Comparison of ENCODE assay signal across 23 cellular contexts in the genomic region with DNA sequence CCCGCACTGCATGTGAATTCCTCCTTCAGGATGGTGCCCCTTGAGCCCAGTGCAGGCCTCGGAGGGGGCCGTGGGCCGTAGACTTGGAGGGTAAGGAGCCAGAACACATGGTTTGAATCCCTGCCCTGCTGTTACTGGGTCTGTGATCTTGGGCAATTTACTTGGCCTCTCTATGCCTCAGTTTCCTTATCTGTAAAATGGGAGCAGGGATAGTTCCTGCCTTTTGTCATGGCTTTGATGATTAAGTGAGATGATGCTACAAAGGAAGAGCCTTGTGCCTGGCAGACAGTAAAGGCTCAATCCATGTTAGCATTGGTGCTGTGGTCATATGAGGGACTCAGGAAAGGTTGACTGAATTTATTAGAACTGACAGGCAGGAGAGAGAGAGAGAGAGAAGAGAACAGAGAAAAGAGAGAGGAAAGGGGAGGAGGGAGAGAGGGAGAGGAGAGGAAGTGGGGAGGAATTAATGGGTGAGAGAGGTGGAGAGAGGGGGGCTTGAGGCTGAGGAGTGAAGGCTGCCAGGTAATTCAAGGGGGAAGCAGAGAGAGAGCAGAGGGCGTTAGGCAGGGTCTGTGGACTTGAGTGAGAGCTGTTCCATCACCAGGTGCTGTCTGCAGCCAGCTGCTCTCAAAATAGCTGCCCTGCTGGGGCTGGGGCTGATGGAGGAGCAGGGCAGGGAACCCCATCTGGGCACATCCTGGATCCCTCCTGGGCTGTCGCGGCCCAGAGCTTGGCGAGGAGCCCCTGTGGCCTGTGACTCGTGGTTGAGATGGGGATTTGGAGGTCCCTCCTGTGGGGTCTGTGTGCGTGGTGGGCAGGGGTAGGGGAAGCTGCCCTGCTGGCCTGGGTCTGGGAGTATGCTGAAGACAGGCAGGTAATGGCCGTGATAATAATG. TPM values are rescaled to one million over a fixed set of nuclear protein-coding genes. Genes with fewer than 3 reads are reported as not detected.
DNase-seq lines count a peak whose midpoint lies in the region; ATAC-seq, FAIRE-seq and TF ChIP-seq lines count a peak whose summit lies in the region.
"Had no signal": no experiment of that assay in that cellular context is flagged by ENCODE, and none has a peak within 500 bp of the region (broad histone marks: within the 10 kb centered on the region; RNA-seq: fewer than 3 reads in every experiment).

No MANE protein-coding gene starts in this region.

- no peak overlapping the region for H4K91ac ChIP-seq in H9 (ENCODE audit: insufficient read length, low read depth, low read length)

- CTCF ChIA-PET in K562 (lab: Yijun Ruan, JAX; ENCODE audit: low intra/inter-chr PET ratio): no interaction called here

- H3K36me3 ChIP-seq in K562 (ENCODE audit: control insufficient read depth, insufficient read depth, low read length): peaks cover 14% of the 10 kb centered on the region; the same call in 1 of the 3 replicates
- no peaks in the 10 kb centered on the region for H3K36me3 ChIP-seq in osteoblast (ENCODE audit: insufficient read depth, low read length)

- H3K27ac Mint-ChIP-seq in H9: peak overlapping the region in 2 of 3 experiments; percentile 41 to 65; a peak in 2 of 7 replicates
- H3K27ac Mint-ChIP-seq: T-helper 1 cell treated with Interleukin-12 subunit alpha and Interleukin-12 subunit beta and Interleukin-4 antibody, amounts not matched to agents 30 μg/mL and 1 μg/mL, for 36 hours; type B pancreatic cell had no signal

- H3K18ac ChIP-seq in H9 (ENCODE audit: insufficient read length, low read depth, low read length): peak overlapping the region; percentile 25

- no peak for TF ChIP-seq CTCF in H9 (conservative IDR thresholded peaks at IDR 0.05)
- no peak for TF ChIP-seq CTCF in K562 (IDR thresholded peaks at IDR 0.05 in 2 of 3, conservative IDR thresholded peaks at IDR 0.05 in 1 of 3; ENCODE audit: insufficient read depth in 2 of 3, low read depth in 1 of 3, low read length in 3 of 3)
- TF ChIP-seq CTCF in osteoblast (IDR thresholded peaks at IDR 0.05; ENCODE audit: extremely low read depth, low read depth, low read length): no peak
- TF ChIP-seq CTCF in coronary artery (IDR thresholded peaks at IDR 0.05): no peak

- H4K20me1 ChIP-seq in H9 (ENCODE audit: control insufficient read depth, insufficient read depth, insufficient read length) (no peaks in the 10 kb centered on the region), K562 (replicated peaks; ENCODE audit: control insufficient read depth, insufficient read depth, low read length) (no peaks in the 10 kb centered on the region), osteoblast (ENCODE audit: insufficient read depth, low read length) (no peaks in the 10 kb centered on the region)

- H2BK5ac ChIP-seq in H9 (ENCODE audit: insufficient read length, low read length): no peak overlapping the region

- H3K4ac ChIP-seq in H9 (ENCODE audit: low read depth, low read length): no peak overlapping the region

- H4K8ac ChIP-seq in H9 (replicated peaks; ENCODE audit: insufficient read length, low read depth, low read length): no peak overlapping the region

- H3K79me1 ChIP-seq in H9 (ENCODE audit: insufficient read depth, low read depth, low read length, poor library complexity, severe bottlenecking): no peaks in the 10 kb centered on the region

- H3K9ac ChIP-seq in H9 (ENCODE audit: extremely low read depth, insufficient read length, low read length): no peak overlapping the region
- H3K9ac ChIP-seq in K562 (ENCODE audit: insufficient read depth in 1 of 2, low read depth in 2 of 2, low read length in 2 of 2): no peak overlapping the region
- H3K9ac ChIP-seq: BLaER1 treated with 17β-estradiol and CSF1 and Interleukin-3, amounts not matched to agents 10 nM and 100 nM had no signal

- H4K5ac ChIP-seq in H9 (ENCODE audit: insufficient read length, low read depth, low read length): no peak overlapping the region

- no peak for TF ChIP-seq RAD21 in K562 (CRISPR knock-in tag; conservative IDR thresholded peaks at IDR 0.05 in 1 of 2, IDR thresholded peaks at IDR 0.05 in 1 of 2)

- H3K4me2 ChIP-seq in H9 (ENCODE audit: insufficient read depth, insufficient read length, low read length) (no peak overlapping the region), K562 (ENCODE audit: insufficient read depth, low read length) (no peak overlapping the region), osteoblast (ENCODE audit: insufficient read depth, low read length) (no peak overlapping the region)

- H2AFZ ChIP-seq in H9 (ENCODE audit: low read length) (no peak overlapping the region), K562 (ENCODE audit: low read depth, low read length) (no peak overlapping the region), osteoblast (ENCODE audit: low read length) (no peak overlapping the region)

- intact Hi-C loops in K562 (cut with micrococcal nuclease): no loop called here

- no peak overlapping the region; a peak in 1 of 5 replicates for H3K4me3 Mint-ChIP-seq in H9
- H3K4me3 Mint-ChIP-seq: naive thymus-derived CD4-positive, alpha-beta T cell; T-helper 1 cell treated with Interleukin-12 subunit alpha and Interleukin-12 subunit beta and Interleukin-4 antibody, amounts not matched to agents 30 μg/mL and 1 μg/mL, for 36 hours; type B pancreatic cell had no signal

- H3K4me3 ChIP-seq in K562 (no peak overlapping the region), osteoblast (ENCODE audit: insufficient read depth, low read length) (no peak overlapping the region), coronary artery (no peak overlapping the region)
- H3K4me3 ChIP-seq: BLaER1 treated with 17β-estradiol and CSF1 and Interleukin-3, amounts not matched to agents 10 nM and 100 nM had no signal

- peak; percentile 12 for DNase-seq in NCI-H82 (lab: John Stamatoyannopoulos, UW)
- DNase-seq in NCI-H82 treated with DMSO at 0.1 percent for 48 hours (lab: John Stamatoyannopoulos, UW; ENCODE audit: unreplicated experiment): no peak
- DNase-seq in H9: no peak
- no peak for DNase-seq in K562 (ENCODE audit: extremely low read depth in 1 of 4, low spot score in 3 of 4)
- peak; percentile 22 for DNase-seq in osteoblast (ENCODE audit: insufficient read length, low spot score, missing footprints)
- no peak for DNase-seq in anterior cingulate cortex (lab: John Stamatoyannopoulos, UW)
- no peak for DNase-seq in coronary artery (ENCODE audit: low spot score)
- DNase-seq: ACHN; activated CD4-positive, alpha-beta T cell treated with anti-CD3 and anti-CD28 coated beads, Interleukin-2, amount 50 U/mL, for 4 hours; amniotic stem cell; head of caudate nucleus; left cardiac atrium; MV-4-11; naive thymus-derived CD4-positive, alpha-beta T cell; NCI-H2029; stimulated activated CD8-positive, alpha-beta memory T cell treated with anti-CD3 and anti-CD28 coated beads, Interleukin-4, amount 100 ng/mL, for 48 hours had no signal

- H3K56ac ChIP-seq in H9 (ENCODE audit: insufficient read length, low read depth, low read length): no peak overlapping the region

- H3T11ph ChIP-seq in H9 (ENCODE audit: low read length): no peak overlapping the region

- no peaks in the 10 kb centered on the region for H3K9me3 Mint-ChIP-seq in H9
- H3K9me3 Mint-ChIP-seq: T-helper 1 cell treated with Interleukin-12 subunit alpha and Interleukin-12 subunit beta and Interleukin-4 antibody, amounts not matched to agents 30 μg/mL and 1 μg/mL, for 36 hours; type B pancreatic cell had no signal

- no peaks in the 10 kb centered on the region; the same call in 1 of the 2 replicates for H3K79me2 ChIP-seq in H9 (ENCODE audit: insufficient read depth, low read length)
- H3K79me2 ChIP-seq in K562 (ENCODE audit: control insufficient read depth, insufficient read depth, low read length): no peaks in the 10 kb centered on the region
- H3K79me2 ChIP-seq in osteoblast (ENCODE audit: insufficient read depth, low read length): no peaks in the 10 kb centered on the region

- H3K9me3 ChIP-seq in H9 (ENCODE audit: control insufficient read depth, low read depth, low read length) (no peaks in the 10 kb centered on the region), K562 (replicated peaks; ENCODE audit: control insufficient read depth, insufficient read depth, low read depth, low read length) (no peaks in the 10 kb centered on the region), osteoblast (ENCODE audit: low read depth, low read length) (no peaks in the 10 kb centered on the region)
- H3K9me3 ChIP-seq: BLaER1 treated with 17β-estradiol and CSF1 and Interleukin-3, amounts not matched to agents 10 nM and 100 nM had no signal

- POLR2A ChIA-PET in K562 (lab: Yijun Ruan, JAX): no interaction called here

- no peaks in the 10 kb centered on the region for H3K27me3 ChIP-seq in H9 (ENCODE audit: insufficient read depth, low read length)
- no peaks in the 10 kb centered on the region for H3K27me3 ChIP-seq in K562 (ENCODE audit: control insufficient read depth in 2 of 2, insufficient read depth in 2 of 2, low read length in 2 of 2)
- H3K27me3 ChIP-seq in osteoblast (ENCODE audit: insufficient read depth, low read length): no peaks in the 10 kb centered on the region
- H3K27me3 ChIP-seq: BLaER1 treated with 17β-estradiol and CSF1 and Interleukin-3, amounts not matched to agents 10 nM and 100 nM had no signal

- H3K23ac ChIP-seq in H9 (ENCODE audit: insufficient read length, low read depth, low read length): no peak overlapping the region

- no peak overlapping the region; the same call in 1 of the 2 replicates for H2BK15ac ChIP-seq in H9 (ENCODE audit: low read depth, low read length)

- WGBS in H9 (ENCODE audit: extremely low coverage, insufficient read length, low lambda C conversion rate): no CpG with 5 or more reads among the region's 11 CpGs
- 70% methylated on average over 9 of the region's 11 CpGs for WGBS in K562 (ENCODE audit: insufficient coverage, low coverage, missing lambda C conversion rate)

- H3K36me3 Mint-ChIP-seq in H9 (ENCODE audit: insufficient read depth in 1 of 3, low read depth in 3 of 3): peaks cover 7 to 15% (median 7%) of the 10 kb centered on the region in 3 experiments; a peak in 4 of 7 replicates
- H3K36me3 Mint-ChIP-seq: type B pancreatic cell had no signal

- peaks cover 7% of the 10 kb centered on the region for H3K27me3 Mint-ChIP-seq in H9 (ENCODE audit: low read depth)
- H3K27me3 Mint-ChIP-seq: naive thymus-derived CD4-positive, alpha-beta T cell; type B pancreatic cell had no signal

- no peaks in the 10 kb centered on the region for H3K23me2 ChIP-seq in H9 (ENCODE audit: insufficient read length, low read depth, low read length, poor library complexity, severe bottlenecking)

- no peak overlapping the region for H2BK20ac ChIP-seq in H9 (ENCODE audit: low read depth, low read length, poor library complexity, severe bottlenecking)

- BruUV-seq in K562 (replicated peaks; lab: Mats Ljungman, UMichigan): no TSS peak

- H2BK120ac ChIP-seq in H9 (ENCODE audit: low read depth, low read length, poor library complexity, severe bottlenecking): no peak overlapping the region

- no peak for TF ChIP-seq POLR2A in K562 (conservative IDR thresholded peaks at IDR 0.05)

- ATAC-seq in K562 (no peak), HG03159 (IDR thresholded peaks at IDR 0.05; ENCODE audit: unreplicated experiment) (no peak)
- ATAC-seq: left cardiac atrium; naive thymus-derived CD4-positive, alpha-beta T cell had no signal

- no peak overlapping the region for H2AK5ac ChIP-seq in H9 (ENCODE audit: insufficient read length, low read length)

- H3K9me1 ChIP-seq in K562 (ENCODE audit: control insufficient read depth, insufficient read depth, low read length): no peaks in the 10 kb centered on the region

- H3K14ac ChIP-seq in H9 (ENCODE audit: insufficient read depth, low read length): peak overlapping the region; percentile 17; the same call in 1 of the 2 replicates

- H2BK12ac ChIP-seq in H9 (ENCODE audit: insufficient read length, low read depth, low read length): no peak overlapping the region

- H3K27ac ChIP-seq in H9 (ENCODE audit: insufficient read length, low read depth, low read length): no peak overlapping the region
- H3K27ac ChIP-seq in K562 (ENCODE audit: extremely low read depth, low read depth, low read length): no peak overlapping the region
- H3K27ac ChIP-seq in osteoblast (ENCODE audit: low read depth, low read length): no peak overlapping the region
- no peak overlapping the region for H3K27ac ChIP-seq in coronary artery
- H3K27ac ChIP-seq: BLaER1 treated with 17β-estradiol and CSF1 and Interleukin-3, amounts not matched to agents 10 nM and 100 nM; VCaP had no signal

- H3K4me1 ChIP-seq in H9 (ENCODE audit: insufficient read depth, low read length) (no peaks in the 10 kb centered on the region; the same call in 1 of the 2 replicates), K562 (replicated peaks in 1 of 2; ENCODE audit: control insufficient read depth in 2 of 2, insufficient read depth in 2 of 2, low read length in 2 of 2) (peaks cover 7 to 17% of the 10 kb centered on the region in 2 experiments; a peak in 4 of 5 replicates), osteoblast (ENCODE audit: insufficient read depth, low read length) (peaks cover 13% of the 10 kb centered on the region)

- in situ Hi-C loops in K562 (cut with MboI): no loop called here

- FAIRE-seq in K562 (lab: Jason Lieb, UNC): no peak
- FAIRE-seq: D721Med, H54 had no signal

- no peak for TF ChIP-seq EP300 in K562 (IDR thresholded peaks at IDR 0.05; ENCODE audit: low read length)

- peaks cover 21% of the 10 kb centered on the region in 2 experiments for H3K4me1 Mint-ChIP-seq in H9

RNA-seq across cellular contexts. Expression of gene MCM5, which starts 44.1 kb away (rescaled TPM):
- total RNA-seq in H9 (2021) (274 and 293 TPM in 2 replicates), K562 (2014; rRNA removed) (102 and 119 TPM in 2 replicates), K562 (2014; rRNA removed; fragmentation: Illumina TruSeq; extraction: Trizol) (35.3 and 53.6 TPM in 2 replicates), K562 (2015; rRNA removed; fragmentation: Illumina TruSeq; extraction: Trizol) (64.2 and 66.9 TPM in 2 replicates), K562 (2021) (173 and 180 TPM in 2 replicates), osteoblast (12.7 and 13.6 TPM in 2 replicates)
- total RNA-seq in K562 (2011; cell fraction: chromatin; rRNA removed; ENCODE audit: low replicate concordance): 102 and 198 TPM in 2 replicates
- total RNA-seq in K562 (2011; cell fraction: nucleolus; rRNA removed): 132 and 145 TPM in 2 replicates
- total RNA-seq in K562 (2011; cell fraction: nucleoplasm; rRNA removed): 131 and 138 TPM in 2 replicates
- polyA plus RNA-seq in K562 (2011; rRNA removed) (66.1 and 116 TPM in 2 replicates), K562 (2014; fragmentation: Illumina TruSeq; extraction: Trizol) (65.1 and 91.4 TPM in 2 replicates), K562 (2014; fragmentation: Nextera tagmentation; extraction: Ambion mirVana) (10 to 100 TPM in 1 of 2 experiments, 1 to 10 TPM in 1; 5.6 to 11.8 TPM), K562 (2014; rRNA removed) (72.4 and 73.5 TPM in 2 replicates)
- 55.6 and 87.5 TPM in 2 replicates for polyA plus RNA-seq in K562 (2011; cell fraction: cytosol; rRNA removed)
- polyA plus RNA-seq in K562 (2011; cell fraction: nucleus; rRNA removed): 193 and 217 TPM in 2 replicates
- 118 and 169 TPM in 2 replicates for polyA plus RNA-seq in K562 (2012)
- polyA minus RNA-seq in K562 (2011; rRNA and poly(A)+ RNA removed): 76.7 and 97.6 TPM in 2 replicates
- 111 and 112 TPM in 2 replicates for polyA minus RNA-seq in K562 (2011; cell fraction: cytosol; rRNA and poly(A)+ RNA removed)
- 71.9 and 112 TPM in 2 replicates for polyA minus RNA-seq in K562 (2011; cell fraction: nucleus; rRNA and poly(A)+ RNA removed)

Comparison
In these comparisons a context has a peak if more than half of its experiments do, and no peak if none do; other contexts are left out.
1. DNase-seq: peak in NCI-H82 (single experiment) and osteoblast (single experiment); none in NCI-H82 treated with DMSO at 0.1 percent for 48 hours (single experiment), H9 (single experiment), K562 (0 of 4), anterior cingulate cortex (0 of 58) and coronary artery (single experiment).